Comparison of ENCODE assay signal across 1 cellular context in genomic region chrX:68180501-68181061, GRCh38.
TF ChIP-seq lines count a peak whose summit lies in the region.

No MANE protein-coding gene starts in this region.

TF ChIP-seq in K562, 482 proteins besides CTCF, POLR2A, EP300 and RAD21:
- TF ChIP-seq FOXA3 (CRISPR knock-in tag; conservative IDR thresholded peaks at IDR 0.05 in 1 of 2, IDR thresholded peaks at IDR 0.05 in 1 of 2) = peak in 1 of 2 experiments; percentile 72; a peak in 2 of 4 replicates
- TF ChIP-seq ARID1B (IDR thresholded peaks at IDR 0.05) = peak; percentile 32; the same call in 1 of the 2 replicates
- TF ChIP-seq SOX6 (IDR thresholded peaks at IDR 0.05) = peak; percentile 92; the same call in 1 of the 2 replicates
- TF ChIP-seq ZBTB40 (IDR thresholded peaks at IDR 0.05) = no peak
- TF ChIP-seq ZBTB40 (CRISPR knock-in tag; IDR thresholded peaks at IDR 0.05) = no peak
- TF ChIP-seq CUX1 (CRISPR knock-in tag; IDR thresholded peaks at IDR 0.05) = no peak
TF ChIP-seq in K562: peak in this region for 3.
